Comparison of ENCODE assay signal across 9 cellular contexts in genomic region chr1:223704921-223705878, GRCh38. TPM values are rescaled to one million over a fixed set of nuclear protein-coding genes. Genes with fewer than 3 reads are reported as not detected.
A peak's percentile ranks its signal among the peaks of the same experiment; 100 is the strongest.
DNase-seq lines count a peak whose midpoint lies in the region; ATAC-seq, FAIRE-seq and TF ChIP-seq lines count a peak whose summit lies in the region.
"Had no signal": no experiment of that assay in that cellular context is flagged by ENCODE, and none has a peak within 500 bp of the region (broad histone marks: within the 10 kb centered on the region; RNA-seq: fewer than 3 reads in every experiment).

No MANE protein-coding gene starts in this region.

- no peaks in the 10 kb centered on the region for H3K27me3 Mint-ChIP-seq in immature natural killer cell (ENCODE audit: low read depth in 3 of 3)

- H3K9ac ChIP-seq in adipocyte (ENCODE audit: low read length) (peak overlapping the region; percentile 84), HepG2 (ENCODE audit: insufficient read depth, low read depth, low read length) (no peak overlapping the region)

- peak overlapping the region; percentile 67 for H3K4me3 ChIP-seq in adipocyte (ENCODE audit: low read length)
- H3K4me3 ChIP-seq in thyroid gland (replicated peaks in 1 of 3) = no peak overlapping the region
- H3K4me3 ChIP-seq in HepG2 (replicated peaks in 1 of 3; ENCODE audit: insufficient read depth in 1 of 3, low read depth in 2 of 3, low read length in 3 of 3) = no peak overlapping the region

- no peak for TF ChIP-seq RAD21 in HepG2 (CRISPR knock-in tag; IDR thresholded peaks at IDR 0.05)

- intact Hi-C loops in thyroid gland (cut with DNase I) = no loop called here
- intact Hi-C loops in HepG2 (cut with micrococcal nuclease; ENCODE audit: unreplicated experiment) = loop anchor here (10.0 kb wide), 1 partner anchor 140 kb away; the partner anchor contains the start of gene TP53BP2

- H3K79me2 ChIP-seq in HepG2 (ENCODE audit: insufficient read depth, low read length) = no peaks in the 10 kb centered on the region

- FAIRE-seq in HepG2 (lab: Jason Lieb, UNC) = no peak

- peak overlapping the region in 4 of 6 donors; percentile 18 to 69 (median 52) for H3K27ac Mint-ChIP-seq in immature natural killer cell

- ATAC-seq in GM19455 (IDR thresholded peaks at IDR 0.05; ENCODE audit: unreplicated experiment) (no peak), HepG2 (no peak)

- H3K27me3 ChIP-seq in adipocyte (replicated peaks; ENCODE audit: control insufficient read depth, insufficient read depth, low read length) (no peaks in the 10 kb centered on the region), thyroid gland (no peaks in the 10 kb centered on the region), HepG2 (ENCODE audit: control insufficient read depth in 1 of 2, insufficient read depth in 2 of 2, low read length in 2 of 2) (peaks cover 0 to 60% of the 10 kb centered on the region in 2 experiments; a peak in 4 of 5 replicates)

- BruUV-seq in HepG2 (replicated peaks; lab: Mats Ljungman, UMichigan) = no TSS peak

- no peaks in the 10 kb centered on the region for H3K9me3 Mint-ChIP-seq in immature natural killer cell

- DNase-seq in NCI-H2029 (lab: John Stamatoyannopoulos, UW) = peak; percentile 37
- no peak for DNase-seq in NCI-H2029 treated with DMSO at 0.1 percent for 48 hours (lab: John Stamatoyannopoulos, UW)
- peak; percentile 31 for DNase-seq in adipocyte (ENCODE audit: low read depth)
- no peak for DNase-seq in immature natural killer cell
- DNase-seq in thyroid gland = no peak
- no peak for DNase-seq in activated T-cell treated with anti-CD3 and anti-CD28 coated beads, Interleukin-2, amount 50 U/mL, for 1 hour
- DNase-seq in HepG2 (ENCODE audit: low spot score) = no peak
- DNase-seq: retina had no signal

- H3K36me3 ChIP-seq in adipocyte (ENCODE audit: control insufficient read depth, insufficient read depth, low read length, severe bottlenecking) (no peaks in the 10 kb centered on the region), thyroid gland (no peaks in the 10 kb centered on the region), HepG2 (replicated peaks in 1 of 2; ENCODE audit: control insufficient read depth in 1 of 2, insufficient read depth in 2 of 2, low read length in 2 of 2) (no peaks in the 10 kb centered on the region)

- TF ChIP-seq EP300 in HepG2 (IDR thresholded peaks at IDR 0.05; ENCODE audit: low read depth in 2 of 2, low read length in 2 of 2) = no peak
- no peak for TF ChIP-seq EP300 in HepG2 (CRISPR knock-in tag; IDR thresholded peaks at IDR 0.05; ENCODE audit: borderline replicate concordance)

- in situ Hi-C loops in HepG2 (cut with HindIII; ENCODE audit: extremely low pct_ligation_motif_present, low pct_unique_long_range_greater_than_20kb) = no loop called here

- H2AFZ ChIP-seq in HepG2 (ENCODE audit: low read length) = no peak overlapping the region

- H3K4me1 ChIP-seq in adipocyte (ENCODE audit: control insufficient read depth, insufficient read depth, low read length) (peaks cover 80% of the 10 kb centered on the region), thyroid gland (peaks cover 36 to 70% of the 10 kb centered on the region in 2 donors), HepG2 (ENCODE audit: insufficient read depth, low read length) (peaks cover 44% of the 10 kb centered on the region)

- CTCF ChIA-PET in HepG2 (lab: Yijun Ruan, JAX; ENCODE audit: low intra/inter-chr PET ratio, low total read pairs) = no interaction called here

- peaks cover 9 to 14% of the 10 kb centered on the region in 2 donors for H3K4me1 Mint-ChIP-seq in immature natural killer cell

- WGBS in thyroid gland, 2 donors = 43 to 59% methylated on average over 8 of the region's 8 CpGs
- WGBS in HepG2 (ENCODE audit: low lambda C conversion rate) = 30% methylated on average over 7 of the region's 8 CpGs

- no peak overlapping the region; the same call in 1 of the 2 replicates for H3K4me2 ChIP-seq in HepG2 (ENCODE audit: low read depth, low read length)

- TF ChIP-seq CTCF in thyroid gland (IDR thresholded peaks at IDR 0.05) (peak in 1 of 6 experiments; percentile 3), HepG2 (CRISPR knock-in tag; IDR thresholded peaks at IDR 0.05) (no peak)

- POLR2A ChIA-PET in HepG2 (lab: Yijun Ruan, JAX) = no interaction called here

- peak overlapping the region in 2 of 3 donors; percentile 53 to 91 for H3K27ac ChIP-seq in thyroid gland
- H3K27ac ChIP-seq in HepG2 (ENCODE audit: extremely low read length, insufficient read depth, low read length) = no peak overlapping the region

- TF ChIP-seq POLR2A in thyroid gland (IDR thresholded peaks at IDR 0.05) (no peak), HepG2 (IDR thresholded peaks at IDR 0.05; ENCODE audit: insufficient read depth in 1 of 2, low read depth in 2 of 2, low read length in 2 of 2) (no peak)

- H3K9me3 ChIP-seq in adipocyte (ENCODE audit: control insufficient read depth, low read length) (no peaks in the 10 kb centered on the region), thyroid gland (no peaks in the 10 kb centered on the region), HepG2 (ENCODE audit: low read length) (no peaks in the 10 kb centered on the region)

- H3K36me3 Mint-ChIP-seq in immature natural killer cell = no peaks in the 10 kb centered on the region

- H3K4me3 Mint-ChIP-seq in immature natural killer cell = peak overlapping the region in 1 of 5 donors; percentile 7

- H4K20me1 ChIP-seq in HepG2 (ENCODE audit: insufficient read depth, low read length) = no peaks in the 10 kb centered on the region

TF ChIP-seq in HepG2, 621 proteins besides CTCF, POLR2A, EP300 and RAD21:
- no peak for TF ChIP-seq SP4 (CRISPR knock-in tag; IDR thresholded peaks at IDR 0.05)
- TF ChIP-seq ZNF724P (CRISPR knock-in tag; IDR thresholded peaks at IDR 0.05; ENCODE audit: borderline replicate concordance) = no peak

RNA-seq across cellular contexts. Expression of gene CAPN2, which starts 7.1 kb away (rescaled TPM):
- polyA plus RNA-seq in immature natural killer cell = 100 to 1,000 TPM; 126 to 232 (median 141) TPM
- total RNA-seq in thyroid gland = 100 to 1,000 TPM; 134 to 155 (median 148) TPM
- total RNA-seq in HepG2 (2016; rRNA removed; fragmentation: Illumina TruSeq; extraction: Trizol) = 6.2 and 7.8 TPM in 2 replicates
- total RNA-seq in HepG2 (2016; cell fraction: cytosol; rRNA removed; fragmentation: Illumina TruSeq; extraction: Trizol; ENCODE audit: low read depth) = 2.0 and 2.6 TPM in 2 replicates
- total RNA-seq in HepG2 (2016; cell fraction: insoluble cytoplasmic fraction; rRNA removed; fragmentation: Illumina TruSeq; extraction: Trizol) = 6.2 and 7.8 TPM in 2 replicates
- 5.4 and 5.5 TPM in 2 replicates for total RNA-seq in HepG2 (2016; cell fraction: membrane; rRNA removed; fragmentation: Illumina TruSeq; extraction: Trizol)
- total RNA-seq in HepG2 (2016; cell fraction: nucleus; rRNA removed; fragmentation: Illumina TruSeq; extraction: Trizol) = 4.8 and 5.3 TPM in 2 replicates
- polyA plus RNA-seq in HepG2 (2011; rRNA removed) = 7.4 and 10.8 TPM in 2 replicates
- polyA plus RNA-seq in HepG2 (2011; cell fraction: cytosol; rRNA removed) = 3.5 and 4.8 TPM in 2 replicates
- polyA plus RNA-seq in HepG2 (2011; cell fraction: nucleus; rRNA removed) = 27.6 and 31.4 TPM in 2 replicates
- 7.0 and 8.4 TPM in 2 replicates for polyA plus RNA-seq in HepG2 (2012)
- 2.3 and 2.7 TPM in 2 replicates for polyA plus RNA-seq in HepG2 (2016; cell fraction: cytosol; fragmentation: Illumina TruSeq; extraction: Trizol; ENCODE audit: low read depth)
- polyA plus RNA-seq in HepG2 (2016; cell fraction: insoluble cytoplasmic fraction; fragmentation: Illumina TruSeq; extraction: Trizol; ENCODE audit: low read depth) = 8.9 and 9.2 TPM in 2 replicates
- 4.9 and 5.3 TPM in 2 replicates for polyA plus RNA-seq in HepG2 (2016; cell fraction: membrane; fragmentation: Illumina TruSeq; extraction: Trizol; ENCODE audit: low read depth)
- polyA plus RNA-seq in HepG2 (2016; cell fraction: nucleus; fragmentation: Illumina TruSeq; extraction: Trizol; ENCODE audit: insufficient read depth, low read depth) = 9.2 and 12.8 TPM in 2 replicates
- polyA minus RNA-seq in HepG2 (2011; rRNA and poly(A)+ RNA removed; ENCODE audit: low replicate concordance) = 5.0 and 63.8 TPM in 2 replicates
- 4.1 and 4.3 TPM in 2 replicates for polyA minus RNA-seq in HepG2 (2011; cell fraction: cytosol; rRNA and poly(A)+ RNA removed)
- 7.7 and 11.3 TPM in 2 replicates for polyA minus RNA-seq in HepG2 (2011; cell fraction: nucleus; rRNA and poly(A)+ RNA removed)

RNA-seq across cellular contexts. Expression of gene CAPN8, which starts 39.7 kb away (rescaled TPM):
- polyA plus RNA-seq in immature natural killer cell = under 1 TPM in 1 of 3 donors, not detected in 2; 0.09 TPM
- under 1 TPM in 3 of 4 donors, not detected in 1; 0.20 to 0.79 (median 0.40) TPM for total RNA-seq in thyroid gland
- total RNA-seq in HepG2 (2016; rRNA removed; fragmentation: Illumina TruSeq; extraction: Trizol) = 0.20 TPM in 1 of 2 replicates, not detected in the other
- total RNA-seq in HepG2 (2016; cell fraction: cytosol; rRNA removed; fragmentation: Illumina TruSeq; extraction: Trizol; ENCODE audit: low read depth) = not detected in 2 replicates
- 0.11 TPM in 1 of 2 replicates, not detected in the other for total RNA-seq in HepG2 (2016; cell fraction: insoluble cytoplasmic fraction; rRNA removed; fragmentation: Illumina TruSeq; extraction: Trizol)
- total RNA-seq in HepG2 (2016; cell fraction: membrane; rRNA removed; fragmentation: Illumina TruSeq; extraction: Trizol) = not detected in 2 replicates
- total RNA-seq in HepG2 (2016; cell fraction: nucleus; rRNA removed; fragmentation: Illumina TruSeq; extraction: Trizol) = 0.31 TPM in 1 of 2 replicates, not detected in the other
- 0.25 TPM in 2 replicates for polyA plus RNA-seq in HepG2 (2011; rRNA removed)
- polyA plus RNA-seq in HepG2 (2011; cell fraction: cytosol; rRNA removed) = 0.05 TPM in 1 of 2 replicates, not detected in the other
- polyA plus RNA-seq in HepG2 (2011; cell fraction: nucleus; rRNA removed) = 1.1 and 2.0 TPM in 2 replicates
- polyA plus RNA-seq in HepG2 (2012) = 0.47 and 0.49 TPM in 2 replicates
- polyA plus RNA-seq in HepG2 (2016; cell fraction: cytosol; fragmentation: Illumina TruSeq; extraction: Trizol; ENCODE audit: low read depth) = not detected in 2 replicates
- not detected in 2 replicates for polyA plus RNA-seq in HepG2 (2016; cell fraction: insoluble cytoplasmic fraction; fragmentation: Illumina TruSeq; extraction: Trizol; ENCODE audit: low read depth)
- polyA plus RNA-seq in HepG2 (2016; cell fraction: membrane; fragmentation: Illumina TruSeq; extraction: Trizol; ENCODE audit: low read depth) = not detected in 2 replicates
- polyA plus RNA-seq in HepG2 (2016; cell fraction: nucleus; fragmentation: Illumina TruSeq; extraction: Trizol; ENCODE audit: insufficient read depth, low read depth) = 1.4 TPM in 1 of 2 replicates, not detected in the other
- 0.58 TPM in 1 of 2 replicates, not detected in the other for polyA minus RNA-seq in HepG2 (2011; rRNA and poly(A)+ RNA removed; ENCODE audit: low replicate concordance)
- not detected in 2 replicates for polyA minus RNA-seq in HepG2 (2011; cell fraction: cytosol; rRNA and poly(A)+ RNA removed)
- 0.87 and 1.0 TPM in 2 replicates for polyA minus RNA-seq in HepG2 (2011; cell fraction: nucleus; rRNA and poly(A)+ RNA removed)

Comparison
In these comparisons a context has a peak if more than half of its experiments do, and no peak if none do; other contexts are left out.
1. DNase-seq: peak in NCI-H2029 (single experiment) and adipocyte (single experiment); none in NCI-H2029 treated with DMSO at 0.1 percent for 48 hours (single experiment), immature natural killer cell (0 of 3), thyroid gland (0 of 2), activated T-cell treated with anti-CD3 and anti-CD28 coated beads, Interleukin-2, amount 50 U/mL, for 1 hour (single experiment) and HepG2 (single experiment).
2. RNA of gene CAPN2, which starts 7.1 kb away (total RNA-seq): 134 to 155 TPM in thyroid gland; 2.0 to 7.8 TPM in HepG2; every median in the first group is over 10 times any median in the second.